In the genomic region with DNA sequence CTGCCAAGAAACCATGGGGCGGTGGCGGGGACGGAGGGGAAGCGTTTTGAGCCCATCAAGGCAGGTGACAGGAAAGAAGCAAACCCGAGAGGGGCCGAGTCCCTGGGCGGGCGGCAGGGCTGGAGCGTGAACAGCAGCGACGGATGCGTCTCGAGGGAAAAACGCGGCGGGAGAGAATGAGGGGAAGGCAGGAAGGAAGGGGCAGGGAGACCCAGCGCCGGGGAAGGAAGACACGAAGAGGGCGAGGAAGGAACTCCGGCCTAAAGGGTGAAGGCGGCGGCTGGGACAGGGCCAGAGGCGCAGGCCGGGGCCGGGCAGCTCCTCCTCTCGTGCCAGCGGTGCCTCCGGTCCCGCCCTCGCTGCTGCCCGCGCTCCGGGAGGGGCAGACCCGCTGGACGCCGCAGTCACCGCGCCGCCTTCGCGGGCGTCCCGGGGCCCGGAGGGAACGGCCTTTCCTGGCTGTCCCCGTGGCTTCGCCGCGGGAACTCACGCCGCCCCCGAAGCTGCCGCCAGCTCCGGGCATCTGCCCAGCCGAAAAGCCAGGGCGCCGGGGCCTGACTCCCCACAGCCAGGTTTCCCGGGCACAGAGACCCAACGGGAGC, we compare ENCODE assay signal across 1 cellular context.
A peak's percentile ranks its signal among the peaks of the same experiment; 100 is the strongest.
TF ChIP-seq lines count a peak whose summit lies in the region.

No MANE protein-coding gene starts in this region.

TF ChIP-seq in IMR-90, 13 proteins besides CTCF, POLR2A, EP300 and RAD21:
- TF ChIP-seq BHLHE40 (IDR thresholded peaks at IDR 0.05; ENCODE audit: low read depth, low read length) = peak; percentile 25; the same call in 1 of the 2 replicates
- TF ChIP-seq SMC3 (IDR thresholded peaks at IDR 0.05; ENCODE audit: low read depth, low read length) = no peak
